9 cellular contexts compared by ENCODE assay signal in genomic region chr14:52918486-52918885, GRCh38. TPM values are rescaled to one million over a fixed set of nuclear protein-coding genes. Genes with fewer than 3 reads are reported as not detected.
DNase-seq lines count a peak whose midpoint lies in the region; ATAC-seq, FAIRE-seq and TF ChIP-seq lines count a peak whose summit lies in the region.
"Had no signal": no experiment of that assay in that cellular context is flagged by ENCODE, and none has a peak within 500 bp of the region (broad histone marks: within the 10 kb centered on the region; RNA-seq: fewer than 3 reads in every experiment).

No MANE protein-coding gene starts in this region.

- H3K36me3 Mint-ChIP-seq in activated T-helper 1 cell treated with anti-CD3 and anti-CD28 coated beads, Interleukin-12 subunit alpha, Interleukin-12 subunit beta, Interleukin-2, Interleukin-4 antibody, amounts not matched to agents 30 ng/mL and 10 ng/mL and 1 ng/mL, durations not matched to agents 14 hours and 24 hours and 36 hours (ENCODE audit: low read depth): peaks cover 2% of the 10 kb centered on the region

- DNase-seq in GM06990 (ENCODE audit: extremely low read depth, insufficient read length) (peak; percentile 71), HT1080 (ENCODE audit: low read depth) (peak; percentile 95), kidney (no peak), H7 (no peak), SHP77 (lab: John Stamatoyannopoulos, UW) (no peak)
- DNase-seq in activated T-helper 1 cell treated with anti-CD3 and anti-CD28 coated beads, Interleukin-12 subunit alpha, Interleukin-12 subunit beta, Interleukin-2, Interleukin-4 antibody, amounts not matched to agents 30 ng/mL and 10 ng/mL and 1 ng/mL, durations not matched to agents 14 hours and 24 hours and 36 hours (ENCODE audit: low spot score): peak; percentile 33

- H3K4me1 ChIP-seq in kidney (ENCODE audit: control insufficient read depth in 1 of 2, insufficient read depth in 1 of 2, low read depth in 1 of 2, low read length in 2 of 2): peaks cover 28 to 46% of the 10 kb centered on the region in 2 donors

- FAIRE-seq in kidney (lab: Jason Lieb, UNC): peak; percentile 92

- intact Hi-C loops in activated T-helper 1 cell treated with anti-CD3 and anti-CD28 coated beads, Interleukin-12 subunit alpha, Interleukin-12 subunit beta, Interleukin-2, Interleukin-4 antibody, amounts not matched to agents 30 ng/mL and 10 ng/mL and 1 ng/mL, durations not matched to agents 14 hours and 24 hours and 36 hours (cut with micrococcal nuclease): loop anchor here (1.0 to 5.0 kb wide), 4 partner anchors 33 to 274 kb away; partner anchors contain the start of genes DDHD1 and FERMT2
- intact Hi-C loops in kidney (cut with DNase I): no loop called here

- H3K27ac ChIP-seq in kidney (ENCODE audit: low read depth in 2 of 2, low read length in 2 of 2): peak overlapping the region in 1 of 2 donors; percentile 55

- no peak overlapping the region for H3K9ac ChIP-seq in kidney (ENCODE audit: low read length in 2 of 2)

- TF ChIP-seq CTCF in GM06990 (IDR thresholded peaks at IDR 0.05; ENCODE audit: insufficient read depth, low read length, poor library complexity, severe bottlenecking): no peak
- TF ChIP-seq CTCF in kidney (IDR thresholded peaks at IDR 0.05; ENCODE audit: borderline replicate concordance, extremely low read depth, insufficient read depth): no peak

- no peaks in the 10 kb centered on the region for H3K27me3 Mint-ChIP-seq in activated T-helper 1 cell treated with anti-CD3 and anti-CD28 coated beads, Interleukin-12 subunit alpha, Interleukin-12 subunit beta, Interleukin-2, Interleukin-4 antibody, amounts not matched to agents 30 ng/mL and 10 ng/mL and 1 ng/mL, durations not matched to agents 14 hours and 24 hours and 36 hours (ENCODE audit: insufficient read depth)

- no peaks in the 10 kb centered on the region for H3K36me3 ChIP-seq in GM06990 (ENCODE audit: control insufficient read depth, insufficient read depth, low read length)
- H3K36me3 ChIP-seq in kidney (ENCODE audit: control insufficient read depth in 1 of 2, insufficient read depth in 2 of 2, low read length in 2 of 2): peaks cover 2 to 4% of the 10 kb centered on the region in 2 donors
- peaks cover 4% of the 10 kb centered on the region; the same call in 1 of the 2 replicates for H3K36me3 ChIP-seq in H7 (replicated peaks; ENCODE audit: control insufficient read depth, insufficient read depth, low read length)

- no peaks in the 10 kb centered on the region for H3K9me3 Mint-ChIP-seq in activated T-helper 1 cell treated with anti-CD3 and anti-CD28 coated beads, Interleukin-12 subunit alpha, Interleukin-12 subunit beta, Interleukin-2, Interleukin-4 antibody, amounts not matched to agents 30 ng/mL and 10 ng/mL and 1 ng/mL, durations not matched to agents 14 hours and 24 hours and 36 hours

- H3K9me3 ChIP-seq in kidney (ENCODE audit: control insufficient read depth in 1 of 2, low read length in 2 of 2): no peaks in the 10 kb centered on the region

- peaks cover 36% of the 10 kb centered on the region for H3K4me1 Mint-ChIP-seq in activated T-helper 1 cell treated with anti-CD3 and anti-CD28 coated beads, Interleukin-12 subunit alpha, Interleukin-12 subunit beta, Interleukin-2, Interleukin-4 antibody, amounts not matched to agents 30 ng/mL and 10 ng/mL and 1 ng/mL, durations not matched to agents 14 hours and 24 hours and 36 hours (ENCODE audit: low read depth)

- H3K27me3 ChIP-seq in GM06990 (replicated peaks; ENCODE audit: control insufficient read depth, insufficient read depth, low read length): no peaks in the 10 kb centered on the region
- H3K27me3 ChIP-seq in H7 (ENCODE audit: control insufficient read depth, insufficient read depth, low read length): no peaks in the 10 kb centered on the region

- ATAC-seq in GM21381 (IDR thresholded peaks at IDR 0.05; ENCODE audit: unreplicated experiment) (peak; percentile 90), HG03457 (IDR thresholded peaks at IDR 0.05; ENCODE audit: unreplicated experiment) (no peak)

- H3K27ac Mint-ChIP-seq in activated T-helper 1 cell treated with anti-CD3 and anti-CD28 coated beads, Interleukin-12 subunit alpha, Interleukin-12 subunit beta, Interleukin-2, Interleukin-4 antibody, amounts not matched to agents 30 ng/mL and 10 ng/mL and 1 ng/mL, durations not matched to agents 14 hours and 24 hours and 36 hours: peak overlapping the region; percentile 50

- H3K4me3 ChIP-seq in GM06990 (replicated peaks; ENCODE audit: low read depth, low read length) (no peak overlapping the region), kidney (ENCODE audit: low read length in 2 of 2) (no peak overlapping the region), H7 (ENCODE audit: insufficient read depth, low read depth, low read length) (no peak overlapping the region)
- H3K4me3 ChIP-seq: skin epidermis had no signal

- no peak overlapping the region for H3K4me3 Mint-ChIP-seq in activated T-helper 1 cell treated with anti-CD3 and anti-CD28 coated beads, Interleukin-12 subunit alpha, Interleukin-12 subunit beta, Interleukin-2, Interleukin-4 antibody, amounts not matched to agents 30 ng/mL and 10 ng/mL and 1 ng/mL, durations not matched to agents 14 hours and 24 hours and 36 hours

RNA-seq across cellular contexts. Expression of gene FERMT2, which starts 32.4 kb away (rescaled TPM):
- total RNA-seq in HT1080 (2014; rRNA removed; shearing (Covaris generic)): 58.0 and 60.8 TPM in 2 replicates
- 52.1 and 60.9 TPM in 2 replicates for polyA plus RNA-seq in HT1080 (2015; cell fraction: cytosol; rRNA removed)
- 83.1 and 97.3 TPM in 2 replicates for polyA plus RNA-seq in HT1080 (2015; cell fraction: nucleus; rRNA removed)
- 1.3 and 2.1 TPM in 2 replicates for total RNA-seq in activated T-helper 1 cell treated with anti-CD3 and anti-CD28 coated beads, Interleukin-12 subunit alpha, Interleukin-12 subunit beta, Interleukin-2, Interleukin-4 antibody, amounts not matched to agents 30 ng/mL and 10 ng/mL and 1 ng/mL, durations not matched to agents 14 hours and 24 hours and 36 hours
- total RNA-seq in kidney: 78.2 TPM
- 46.2 TPM for polyA plus RNA-seq in kidney (ENCODE audit: insufficient read depth, low read depth, low replicate concordance)
- 148 and 150 TPM in 2 replicates for total RNA-seq in H7 (2014; rRNA removed; shearing (Covaris generic))

Comparison
In these comparisons a context has a peak if more than half of its experiments do, and no peak if none do; other contexts are left out.
1. DNase-seq: peak in GM06990 (single experiment), HT1080 (single experiment) and activated T-helper 1 cell treated with anti-CD3 and anti-CD28 coated beads, Interleukin-12 subunit alpha, Interleukin-12 subunit beta, Interleukin-2, Interleukin-4 antibody, amounts not matched to agents 30 ng/mL and 10 ng/mL and 1 ng/mL, durations not matched to agents 14 hours and 24 hours and 36 hours (single experiment); none in kidney (single experiment), H7 (single experiment) and SHP77 (0 of 2).
2. RNA of gene FERMT2, which starts 32.4 kb away (total RNA-seq): 148 to 150 TPM in H7, 78.2 TPM in kidney (single experiment) and 58.0 to 60.8 TPM in HT1080; 1.3 to 2.1 TPM in activated T-helper 1 cell treated with anti-CD3 and anti-CD28 coated beads, Interleukin-12 subunit alpha, Interleukin-12 subunit beta, Interleukin-2, Interleukin-4 antibody, amounts not matched to agents 30 ng/mL and 10 ng/mL and 1 ng/mL, durations not matched to agents 14 hours and 24 hours and 36 hours; every median in the first group is over 10 times any median in the second.